ENCODE assay signal across 8 cellular contexts in the genomic region with DNA sequence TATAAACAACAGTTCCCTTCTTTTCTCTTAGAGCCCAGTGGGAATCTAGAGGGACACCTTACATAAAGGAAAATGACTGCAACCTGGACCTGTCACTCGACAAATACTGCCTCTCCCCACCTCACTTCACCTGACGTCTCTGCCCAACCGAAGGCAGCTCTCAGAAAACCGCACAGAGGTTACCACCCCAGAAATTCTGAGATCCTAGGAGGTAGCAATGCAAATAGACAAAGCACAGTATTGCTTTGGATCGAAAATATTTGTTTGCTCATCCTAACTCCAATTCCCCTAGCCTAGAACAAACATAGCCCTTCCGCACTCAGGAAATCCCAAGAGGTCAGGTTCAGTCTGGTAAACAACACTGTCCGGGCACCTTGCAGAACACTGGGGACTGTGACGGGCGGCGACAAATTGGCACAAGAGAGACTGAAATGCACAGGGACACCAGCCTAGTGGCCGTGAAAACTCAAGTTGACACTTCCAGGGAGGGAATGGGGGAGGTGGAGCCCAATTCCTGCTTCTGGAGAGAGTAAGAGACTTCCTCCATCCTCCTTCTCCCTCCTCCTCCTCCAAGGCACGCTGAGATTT. TPM values are rescaled to one million over a fixed set of nuclear protein-coding genes. Genes with fewer than 3 reads are reported as not detected.
DNase-seq lines count a peak whose midpoint lies in the region; ATAC-seq and TF ChIP-seq lines count a peak whose summit lies in the region.

No MANE protein-coding gene starts in this region.

- no peaks in the 10 kb centered on the region for H3K36me3 ChIP-seq in iPS-15b (ENCODE audit: control insufficient read depth, insufficient read depth, low read length)
- no peaks in the 10 kb centered on the region for H3K36me3 ChIP-seq in skeletal muscle tissue (ENCODE audit: control insufficient read depth in 3 of 3, insufficient read depth in 3 of 3, low read length in 3 of 3)

- no peak for TF ChIP-seq CTCF in astrocyte of the cerebellum (IDR thresholded peaks at IDR 0.05; ENCODE audit: low read depth, low read length, missing control alignments)

- DNase-seq in stimulated activated naive CD4-positive, alpha-beta T cell (lab: John Stamatoyannopoulos, UW) = peak; percentile 18 to 82 (median 57)
- DNase-seq in stimulated activated naive CD4-positive, alpha-beta T cell treated with Interleukin-2 at 50 U/mL for 16 hours (lab: John Stamatoyannopoulos, UW) = no peak
- DNase-seq in NCI-H2227 (lab: John Stamatoyannopoulos, UW; ENCODE audit: unreplicated experiment) = peak; percentile 62
- DNase-seq in astrocyte of the cerebellum (ENCODE audit: low read depth) = no peak
- no peak for DNase-seq in GM19238 (ENCODE audit: insufficient read length, low spot score)

- peaks cover 39% of the 10 kb centered on the region for H3K27me3 ChIP-seq in iPS-15b (ENCODE audit: control insufficient read depth, insufficient read depth, low read length)
- H3K27me3 ChIP-seq in skeletal muscle tissue (ENCODE audit: control insufficient read depth in 3 of 3, insufficient read depth in 3 of 3, low read length in 3 of 3) = no peaks in the 10 kb centered on the region

- peak overlapping the region; percentile 95 for H3K27ac ChIP-seq in skeletal muscle tissue (ENCODE audit: low read depth, low read length)

- ATAC-seq in HG02840 (IDR thresholded peaks at IDR 0.05; ENCODE audit: low FRiP score, unreplicated experiment) = peak; percentile 37

- H3K9me3 ChIP-seq in iPS-15b (ENCODE audit: control insufficient read depth, insufficient read depth, low read length) = peaks cover 4% of the 10 kb centered on the region
- H3K9me3 ChIP-seq in skeletal muscle tissue (ENCODE audit: control insufficient read depth in 3 of 3, low read length in 3 of 3) = no peaks in the 10 kb centered on the region

- in situ Hi-C loops in astrocyte of the cerebellum (cut with HindIII; ENCODE audit: low sequenced_read_pairs) = no loop called here

- H3K4me3 ChIP-seq in astrocyte of the cerebellum (ENCODE audit: low read depth, low read length) = peak overlapping the region; percentile 68
- peak overlapping the region; percentile 64 for H3K4me3 ChIP-seq in iPS-15b (ENCODE audit: low read depth, low read length)
- peak overlapping the region; percentile 98 to 99 (median 99) for H3K4me3 ChIP-seq in skeletal muscle tissue (ENCODE audit: low read length in 3 of 3)

- H3K9ac ChIP-seq in iPS-15b (ENCODE audit: low read depth, low read length) (no peak overlapping the region), skeletal muscle tissue (ENCODE audit: low read depth in 1 of 3, low read length in 3 of 3) (peak overlapping the region; percentile 95 to 98 (median 96))

- no peaks in the 10 kb centered on the region for H3K4me1 ChIP-seq in iPS-15b (ENCODE audit: control insufficient read depth, insufficient read depth, low read length)
- H3K4me1 ChIP-seq in skeletal muscle tissue (ENCODE audit: control insufficient read depth in 3 of 3, insufficient read depth in 3 of 3, low read length in 3 of 3) = peaks cover 18 to 20% (median 19%) of the 10 kb centered on the region in 3 donors

RNA-seq across cellular contexts. Expression of a gene that starts 0.4 kb away (rescaled TPM):
- total RNA-seq in skeletal muscle tissue = 11.5 TPM

RNA-seq across cellular contexts. Expression of a gene that starts 43.9 kb away (rescaled TPM):
- total RNA-seq in skeletal muscle tissue = 6.3 TPM

Comparison
In these comparisons a context has a peak if more than half of its experiments do, and no peak if none do; other contexts are left out.
1. DNase-seq: peak in stimulated activated naive CD4-positive, alpha-beta T cell (6 of 6) and NCI-H2227 (single experiment); none in stimulated activated naive CD4-positive, alpha-beta T cell treated with Interleukin-2 at 50 U/mL for 16 hours (single experiment), astrocyte of the cerebellum (single experiment) and GM19238 (single experiment).
2. Peak in every context shown above with its lines, with median percentiles within 50 percentile points of each other: H3K4me3 ChIP-seq.